1 cellular context compared by ENCODE assay signal in genomic region chr17:15431766-15432165, GRCh38.
TF ChIP-seq lines count a peak whose summit lies in the region.

No MANE protein-coding gene starts in this region.

TF ChIP-seq in IMR-90, 13 proteins besides CTCF, POLR2A, EP300 and RAD21 (continued from another document):
- TF ChIP-seq ELK1 (IDR thresholded peaks at IDR 0.05; ENCODE audit: borderline replicate concordance, low read depth, low read length) = no peak
- TF ChIP-seq USF2 (IDR thresholded peaks at IDR 0.05; ENCODE audit: low read depth, low read length) = no peak
- TF ChIP-seq RFX5 (IDR thresholded peaks at IDR 0.05; ENCODE audit: low read depth, low read length) = no peak
- no peak for TF ChIP-seq SMC3 (IDR thresholded peaks at IDR 0.05; ENCODE audit: low read depth, low read length)
- no peak for TF ChIP-seq FOS (IDR thresholded peaks at IDR 0.05; ENCODE audit: low read depth, low read length)
- no peak for TF ChIP-seq MXI1 (IDR thresholded peaks at IDR 0.05; ENCODE audit: borderline replicate concordance, low read depth, low read length)
- no peak for TF ChIP-seq BHLHE40 (IDR thresholded peaks at IDR 0.05; ENCODE audit: low read depth, low read length)
- TF ChIP-seq CEBPB (IDR thresholded peaks at IDR 0.05; ENCODE audit: low read depth, low read length) = no peak
- TF ChIP-seq CHD1 (IDR thresholded peaks at IDR 0.05; ENCODE audit: low read depth, low read length) = no peak
